In genomic region chr9:135341612-135342169, GRCh38 we compare ENCODE assay signal across 28 cellular contexts.
A peak's percentile ranks its signal among the peaks of the same experiment; 100 is the strongest.
DNase-seq lines count a peak whose midpoint lies in the region; ATAC-seq and TF ChIP-seq lines count a peak whose summit lies in the region.
"Had no signal": no experiment of that assay in that cellular context is flagged by ENCODE, and none has a peak within 500 bp of the region (broad histone marks: within the 10 kb centered on the region; RNA-seq: fewer than 3 reads in every experiment).

No MANE protein-coding gene starts in this region.

- H3K36me3 ChIP-seq in left ventricle myocardium inferior: no peaks in the 10 kb centered on the region
- H3K36me3 ChIP-seq in SK-N-MC (ENCODE audit: insufficient read depth, low read length): no peaks in the 10 kb centered on the region
- no peaks in the 10 kb centered on the region for H3K36me3 ChIP-seq in right lobe of liver
- H3K36me3 ChIP-seq in neural progenitor cell: no peaks in the 10 kb centered on the region
- H3K36me3 ChIP-seq: gastroesophageal sphincter, HAP-1, pancreas had no signal

- H3K4me1 Mint-ChIP-seq in neural progenitor cell: peaks cover 26% of the 10 kb centered on the region
- H3K4me1 Mint-ChIP-seq: activated naive CD8-positive, alpha-beta T cell treated with anti-CD3 and anti-CD28 coated beads for 36 hours; CD14-positive monocyte had no signal

- no peak overlapping the region for H3K27ac ChIP-seq in left ventricle myocardium inferior (replicated peaks)
- H3K27ac ChIP-seq in SK-N-MC: 0 out of 2 replicates have a peak overlapping the region, but pooled peaks have one; percentile 40
- no peak overlapping the region for H3K27ac ChIP-seq in right lobe of liver
- no peak overlapping the region for H3K27ac ChIP-seq in neural progenitor cell
- H3K27ac ChIP-seq: gastroesophageal sphincter, pancreas had no signal

- H3F3A ChIP-seq in neural progenitor cell (ENCODE audit: low read depth): peaks cover 11% of the 10 kb centered on the region

- TF ChIP-seq POLR2A in right lobe of liver (IDR thresholded peaks at IDR 0.05): no peak

- no peaks in the 10 kb centered on the region for H3K4me1 ChIP-seq in left ventricle myocardium inferior
- H3K4me1 ChIP-seq in right lobe of liver: no peaks in the 10 kb centered on the region
- H3K4me1 ChIP-seq in neural progenitor cell: peaks cover 16% of the 10 kb centered on the region
- H3K4me1 ChIP-seq: HAP-1, pancreas had no signal

- H3K79me2 ChIP-seq in neural progenitor cell (ENCODE audit: low read depth): no peaks in the 10 kb centered on the region

- intact Hi-C loops in cardiac septum (cut with DNase I): loop anchor here (5.0 kb wide), 1 partner anchor 71 kb away; no protein-coding TSS in a partner anchor
- intact Hi-C loops in left ventricle myocardium inferior (cut with micrococcal nuclease): loop anchor here (10.0 kb wide), 1 partner anchor 247 kb away; no protein-coding TSS in a partner anchor
- intact Hi-C loops in right lobe of liver (cut with DNase I): loop anchor here (5.0 kb wide), 2 partner anchors 254 to 259 kb away; partner anchors contain the start of gene OLFM1 (in 1 of the 2)

- WGBS in right lobe of liver (ENCODE audit: insufficient coverage, low coverage, low lambda C conversion rate, missing lambda C conversion rate): no CpG with 5 or more reads among the region's 13 CpGs

- no peak for ATAC-seq in right lobe of liver
- no peak for ATAC-seq in HG03095 (IDR thresholded peaks at IDR 0.05; ENCODE audit: unreplicated experiment)
- ATAC-seq: gastroesophageal sphincter; mucosa of descending colon; natural killer cell treated with Interleukin-12 subunit alpha and Interleukin-12 subunit beta and Interleukin-15 and Interleukin-18, amount 100 ng/mL, for 72 hours; pancreas; right cardiac atrium; SK-N-SH treated with all-trans-retinoic acid at 6 μM for 48 hours; stimulated activated effector memory CD8-positive, alpha-beta T cell treated with anti-CD3 and anti-CD28 coated beads, Interleukin-12 subunit alpha, Interleukin-12 subunit beta, amount 100 ng/mL, for 72 hours had no signal

- peaks cover 16% of the 10 kb centered on the region for H3K27me3 Mint-ChIP-seq in neural progenitor cell (ENCODE audit: insufficient read depth, low read depth)

- H2AFZ ChIP-seq in neural progenitor cell (replicated peaks): no peak overlapping the region

- DNase-seq in cardiac septum (ENCODE audit: low spot score) (peak; percentile 73), left ventricle myocardium inferior (no peak), SK-N-MC (ENCODE audit: low read depth, low spot score) (no peak), right lobe of liver (peak in 2 of 3 donors; percentile 6 to 45), neural progenitor cell (ENCODE audit: low spot score) (no peak), globus pallidus (ENCODE audit: low spot score) (no peak)
- DNase-seq: activated CD4-positive, alpha-beta T cell treated with anti-CD3 and anti-CD28 coated beads for 48 hours; activated naive CD8-positive, alpha-beta T cell treated with anti-CD3 and anti-CD28 coated beads for 36 hours; DMS79 treated with DMSO at 0.1 percent for 48 hours; GF-D8; hypothalamus; NCI-H1436 treated with DMSO at 0.1 percent for 48 hours; OCI-M1; stimulated activated CD4-positive, alpha-beta T cell treated with anti-CD3 and anti-CD28 coated beads, Interleukin-12 subunit alpha, Interleukin-12 subunit beta, amount 100 ng/mL, for 4 hours; stimulated activated CD4-positive, alpha-beta T cell treated with anti-CD3 and anti-CD28 coated beads, Interleukin-4, amount 100 ng/mL, for 24 hours had no signal

- H3K9me3 Mint-ChIP-seq in neural progenitor cell: no peaks in the 10 kb centered on the region
- H3K9me3 Mint-ChIP-seq: activated naive CD8-positive, alpha-beta T cell treated with anti-CD3 and anti-CD28 coated beads for 36 hours; natural killer cell treated with Interleukin-12 subunit alpha and Interleukin-12 subunit beta and Interleukin-15 and Interleukin-18, amount 100 ng/mL, for 72 hours; stimulated activated effector memory CD8-positive, alpha-beta T cell treated with anti-CD3 and anti-CD28 coated beads, Interleukin-12 subunit alpha, Interleukin-12 subunit beta, amount 100 ng/mL, for 72 hours; type B pancreatic cell had no signal

- H3K4me3 ChIP-seq in left ventricle myocardium inferior (no peak overlapping the region), SK-N-MC (no peak overlapping the region), right lobe of liver (no peak overlapping the region), neural progenitor cell (no peak overlapping the region)
- H3K4me3 ChIP-seq: dorsolateral prefrontal cortex, gastroesophageal sphincter, HAP-1, lung, mucosa of descending colon, pancreas had no signal

- no peaks in the 10 kb centered on the region for H3K9me3 ChIP-seq in left ventricle myocardium inferior (replicated peaks)
- H3K9me3 ChIP-seq in SK-N-MC (ENCODE audit: low read depth, low read length): no peaks in the 10 kb centered on the region
- no peaks in the 10 kb centered on the region for H3K9me3 ChIP-seq in right lobe of liver
- H3K9me3 ChIP-seq in neural progenitor cell (ENCODE audit: low read depth): no peaks in the 10 kb centered on the region
- H3K9me3 ChIP-seq: gastroesophageal sphincter, HAP-1, mucosa of descending colon, pancreas had no signal

- H4K20me1 ChIP-seq in neural progenitor cell (ENCODE audit: low read depth): peaks cover 3% of the 10 kb centered on the region

- TF ChIP-seq CTCF in left ventricle myocardium inferior (IDR thresholded peaks at IDR 0.05; ENCODE audit: borderline replicate concordance): no peak
- TF ChIP-seq CTCF in right lobe of liver (IDR thresholded peaks at IDR 0.05): no peak
- TF ChIP-seq CTCF in neural progenitor cell (IDR thresholded peaks at IDR 0.05): no peak

- H3K27me3 ChIP-seq in left ventricle myocardium inferior (ENCODE audit: low read depth) (peaks cover 97% of the 10 kb centered on the region), right lobe of liver (peaks cover 0 to 7% of the 10 kb centered on the region in 2 donors), neural progenitor cell (no peaks in the 10 kb centered on the region)
- H3K27me3 ChIP-seq: pancreas had no signal

- H3K4me3 Mint-ChIP-seq in neural progenitor cell: no peak overlapping the region
- H3K4me3 Mint-ChIP-seq: activated naive CD8-positive, alpha-beta T cell treated with anti-CD3 and anti-CD28 coated beads for 36 hours; CD14-positive monocyte; natural killer cell treated with Interleukin-12 subunit alpha and Interleukin-12 subunit beta and Interleukin-15 and Interleukin-18, amount 100 ng/mL, for 72 hours; stimulated activated effector memory CD8-positive, alpha-beta T cell treated with anti-CD3 and anti-CD28 coated beads, Interleukin-12 subunit alpha, Interleukin-12 subunit beta, amount 100 ng/mL, for 72 hours; type B pancreatic cell had no signal

- no peak overlapping the region for H3K4me2 ChIP-seq in neural progenitor cell

- no peaks in the 10 kb centered on the region for H3K36me3 Mint-ChIP-seq in neural progenitor cell
- H3K36me3 Mint-ChIP-seq: activated naive CD8-positive, alpha-beta T cell treated with anti-CD3 and anti-CD28 coated beads for 36 hours; CD14-positive monocyte; natural killer cell treated with Interleukin-12 subunit alpha and Interleukin-12 subunit beta and Interleukin-15 and Interleukin-18, amount 100 ng/mL, for 72 hours; stimulated activated effector memory CD8-positive, alpha-beta T cell treated with anti-CD3 and anti-CD28 coated beads, Interleukin-12 subunit alpha, Interleukin-12 subunit beta, amount 100 ng/mL, for 72 hours; type B pancreatic cell had no signal

- H3K27ac Mint-ChIP-seq in neural progenitor cell: no peak overlapping the region
- H3K27ac Mint-ChIP-seq: activated naive CD8-positive, alpha-beta T cell treated with anti-CD3 and anti-CD28 coated beads for 36 hours; CD14-positive monocyte; natural killer cell treated with Interleukin-12 subunit alpha and Interleukin-12 subunit beta and Interleukin-15 and Interleukin-18, amount 100 ng/mL, for 72 hours; stimulated activated effector memory CD8-positive, alpha-beta T cell treated with anti-CD3 and anti-CD28 coated beads, Interleukin-12 subunit alpha, Interleukin-12 subunit beta, amount 100 ng/mL, for 72 hours; type B pancreatic cell had no signal

- H3K9ac ChIP-seq in SK-N-MC (ENCODE audit: insufficient read length) (no peak overlapping the region), neural progenitor cell (no peak overlapping the region)

Comparison
In these comparisons a context has a peak if more than half of its experiments do, and no peak if none do; other contexts are left out.
1. DNase-seq: peak in cardiac septum (single experiment) and right lobe of liver (2 of 3); none in left ventricle myocardium inferior (single experiment), SK-N-MC (single experiment), neural progenitor cell (single experiment) and globus pallidus (single experiment).